ENCODE assay signal across 8 cellular contexts in the genomic region with DNA sequence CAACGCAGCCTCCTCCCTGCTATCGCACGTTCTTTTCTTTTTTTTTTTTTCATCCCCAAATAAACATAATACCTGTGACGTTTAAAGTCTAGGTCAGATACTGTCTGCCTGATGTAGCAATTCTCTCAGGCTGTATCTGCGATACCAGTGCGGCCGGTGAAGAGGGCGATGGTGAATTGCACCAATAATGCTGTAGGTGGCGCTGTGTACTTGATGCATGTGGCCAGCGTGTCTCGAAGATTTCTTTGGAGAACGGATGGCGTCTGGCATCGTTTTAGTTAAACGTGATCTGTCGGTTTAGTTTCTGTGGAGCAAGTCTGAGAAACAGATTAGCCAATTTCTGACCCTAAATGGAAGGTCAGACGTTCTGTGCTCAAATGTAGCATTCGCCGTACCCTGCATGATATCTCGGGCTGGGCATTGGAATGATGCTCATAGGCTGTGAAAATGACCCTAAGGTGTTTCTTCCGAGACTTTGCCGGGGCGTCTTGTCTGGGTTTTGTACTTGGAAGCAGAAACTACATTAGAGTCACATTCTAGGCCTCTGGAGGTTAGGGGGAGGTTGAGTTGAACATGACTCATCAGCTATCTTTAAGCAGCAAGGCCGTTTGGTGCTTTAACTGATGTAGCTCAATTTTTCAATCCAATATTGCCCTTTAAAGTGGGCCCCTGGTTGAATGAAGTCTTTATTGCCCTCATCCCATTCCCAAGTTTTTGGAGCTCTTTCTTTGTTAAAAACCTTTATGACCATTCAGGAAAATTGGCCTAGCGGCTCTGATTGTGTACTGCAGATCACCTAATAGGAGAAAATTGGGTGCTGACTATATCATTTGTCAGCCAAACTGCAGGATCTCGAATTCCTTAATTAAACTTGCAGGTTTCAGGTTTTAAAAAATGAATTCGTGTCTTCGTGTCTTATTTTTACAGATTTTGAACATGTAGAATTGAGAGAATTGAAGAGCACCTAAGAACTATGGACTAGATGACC.
DNase-seq lines count a peak whose midpoint lies in the region; ATAC-seq and TF ChIP-seq lines count a peak whose summit lies in the region.

No MANE protein-coding gene starts in this region.

- POLR2A ChIA-PET in RWPE1 (lab: Yijun Ruan, JAX; ENCODE audit: low non-redundant PET), result interaction anchor here (0.5 kb wide), 1 partner anchor 12 kb away, joined by 3 read pairs; no protein-coding TSS in a partner anchor

- CTCF ChIA-PET in RWPE1 (lab: Yijun Ruan, JAX), result interaction anchor here (0.7 to 0.9 kb wide), 4 partner anchors 9 to 234 kb away, joined by 3 to 8 read pairs (median 3); no protein-coding TSS in a partner anchor

- H3K9me3 ChIP-seq in ascending aorta (no peaks in the 10 kb centered on the region), gastrocnemius medialis (no peaks in the 10 kb centered on the region)

- intact Hi-C loops in ascending aorta (cut with DNase I) (loop anchor here (2.0 kb wide), 1 partner anchor 76 kb away; no protein-coding TSS in a partner anchor), gastrocnemius medialis (cut with DNase I; ENCODE audit: low total_unique reads) (loop anchor here (5.0 kb wide), 1 partner anchor 73 kb away; no protein-coding TSS in a partner anchor)

- ATAC-seq in GM18861 (IDR thresholded peaks at IDR 0.05; ENCODE audit: unreplicated experiment) (peak; percentile 49), gastrocnemius medialis (peak; percentile 47 to 61)

- TF ChIP-seq POLR2A in gastrocnemius medialis (IDR thresholded peaks at IDR 0.05), result no peak

- H3K4me3 ChIP-seq in ascending aorta (peak overlapping the region; percentile 20 to 41), gastrocnemius medialis (no peak overlapping the region)

- H3K4me1 ChIP-seq in ascending aorta, result no peaks in the 10 kb centered on the region
- H3K4me1 ChIP-seq in gastrocnemius medialis, result peaks cover 0 to 3% of the 10 kb centered on the region in 2 donors

- TF ChIP-seq CTCF in LNCAP (IDR thresholded peaks at IDR 0.05), result peak; percentile 97
- peak; percentile 93 for TF ChIP-seq CTCF in RWPE1 (conservative IDR thresholded peaks at IDR 0.05; ENCODE audit: low read depth)
- peak; percentile 58 to 93 (median 79) for TF ChIP-seq CTCF in ascending aorta (IDR thresholded peaks at IDR 0.05)
- peak; percentile 39 to 81 (median 68) for TF ChIP-seq CTCF in gastrocnemius medialis (IDR thresholded peaks at IDR 0.05 in 4 of 5, conservative IDR thresholded peaks at IDR 0.05 in 1 of 5)

- H3K27me3 ChIP-seq in ascending aorta (no peaks in the 10 kb centered on the region), gastrocnemius medialis (no peaks in the 10 kb centered on the region)

- no peak overlapping the region for H3K27ac ChIP-seq in RWPE1
- no peak overlapping the region for H3K27ac ChIP-seq in ascending aorta
- no peak overlapping the region for H3K27ac ChIP-seq in gastrocnemius medialis

- in situ Hi-C loops in gastrocnemius medialis (cut with MboI; ENCODE audit: low sequenced_read_pairs in 4 of 4), result no loop called here

- no peaks in the 10 kb centered on the region for H3K36me3 ChIP-seq in ascending aorta
- no peaks in the 10 kb centered on the region for H3K36me3 ChIP-seq in gastrocnemius medialis

- peak; percentile 59 for DNase-seq in AG08395 (ENCODE audit: low spot score)
- peak; percentile 41 for DNase-seq in RWPE1 (ENCODE audit: low spot score)
- DNase-seq in ascending aorta (ENCODE audit: low spot score in 2 of 2), result peak in 1 of 2 donors; percentile 84
- peak in 27 of 51 donors; percentile 4 to 55 (median 26) for DNase-seq in hypothalamus (lab: John Stamatoyannopoulos, UW)
- no peak for DNase-seq in gastrocnemius medialis
- DNase-seq in GF-D8 (lab: John Stamatoyannopoulos, UW), result no peak

Comparison
In these comparisons a context has a peak if more than half of its experiments do, and no peak if none do; other contexts are left out.
1. DNase-seq: peak in AG08395 (single experiment), RWPE1 (single experiment) and hypothalamus (27 of 51); none in gastrocnemius medialis (0 of 2) and GF-D8 (single experiment).
2. H3K4me3 ChIP-seq: peak in ascending aorta (2 of 2); none in gastrocnemius medialis (0 of 4).
3. Peak in every context shown above with its lines, with median percentiles within 50 percentile points of each other: CTCF ChIP-seq.